Comparison of ENCODE assay signal across 14 cellular contexts in genomic region chr5:39517800-39518199, GRCh38.
A peak's percentile ranks its signal among the peaks of the same experiment; 100 is the strongest.
DNase-seq lines count a peak whose midpoint lies in the region; ATAC-seq and TF ChIP-seq lines count a peak whose summit lies in the region.
"Had no signal": no experiment of that assay in that cellular context is flagged by ENCODE, and none has a peak within 500 bp of the region (broad histone marks: within the 10 kb centered on the region; RNA-seq: fewer than 3 reads in every experiment).

No MANE protein-coding gene starts in this region.

- no peaks in the 10 kb centered on the region for H3K36me3 Mint-ChIP-seq in type B pancreatic cell

- intact Hi-C loops in mammary epithelial cell (cut with micrococcal nuclease), result no loop called here

- H3K36me3 ChIP-seq in HUES6 (ENCODE audit: control insufficient read depth, insufficient read depth, low read length) (no peaks in the 10 kb centered on the region), mammary epithelial cell (ENCODE audit: insufficient read depth, low read length) (no peaks in the 10 kb centered on the region), kidney epithelial cell (ENCODE audit: control insufficient read depth, insufficient read depth, low read length) (no peaks in the 10 kb centered on the region)
- H3K36me3 ChIP-seq: BE2C, lower lobe of right lung had no signal

- TF ChIP-seq CTCF in mammary epithelial cell (conservative IDR thresholded peaks at IDR 0.05 in 1 of 2, IDR thresholded peaks at IDR 0.05 in 1 of 2; ENCODE audit: extremely low read depth in 1 of 2, insufficient read depth in 1 of 2, low read depth in 1 of 2, low read length in 2 of 2) (no peak), kidney epithelial cell (IDR thresholded peaks at IDR 0.05; ENCODE audit: insufficient read depth, low read length, poor library complexity, severe bottlenecking) (no peak), type B pancreatic cell (conservative IDR thresholded peaks at IDR 0.05) (no peak)

- BruUV-seq in mammary epithelial cell (replicated peaks; lab: Mats Ljungman, UMichigan), result no TSS peak

- peak overlapping the region; percentile 37 for H3K4me2 ChIP-seq in mammary epithelial cell (ENCODE audit: insufficient read depth, low read depth, low read length)

- H3K9me3 Mint-ChIP-seq in type B pancreatic cell, result peaks cover 5% of the 10 kb centered on the region

- H3K4me1 ChIP-seq in HUES6 (ENCODE audit: control insufficient read depth, insufficient read depth, low read length) (peaks cover 11% of the 10 kb centered on the region), mammary epithelial cell (ENCODE audit: insufficient read depth, low read length) (peaks cover 27% of the 10 kb centered on the region)
- H3K4me1 ChIP-seq: BE2C had no signal

- H3K4me3 ChIP-seq in HUES6 (ENCODE audit: low read depth, low read length) (no peak overlapping the region), mammary epithelial cell (replicated peaks in 1 of 3; ENCODE audit: insufficient read depth in 1 of 3, low read depth in 2 of 3, low read length in 3 of 3) (no peak overlapping the region), kidney epithelial cell (ENCODE audit: low read depth, low read length) (no peak overlapping the region)
- H3K4me3 ChIP-seq: lower lobe of right lung had no signal

- H3K27me3 ChIP-seq in HUES6 (ENCODE audit: control insufficient read depth, insufficient read depth, low read length), result no peaks in the 10 kb centered on the region
- H3K27me3 ChIP-seq in mammary epithelial cell (ENCODE audit: insufficient read depth, low read length), result no peaks in the 10 kb centered on the region
- no peaks in the 10 kb centered on the region for H3K27me3 ChIP-seq in kidney epithelial cell (ENCODE audit: control insufficient read depth, insufficient read depth, low read length)
- H3K27me3 ChIP-seq: BE2C had no signal

- CTCF ChIA-PET in mammary epithelial cell (lab: Charles Lee; ENCODE audit: low non-redundant PET), result no interaction called here

- dilution Hi-C loops in mammary epithelial cell (cut with HindIII; ENCODE audit: low sequenced_read_pairs), result no loop called here

- in situ Hi-C loops in ACHN (cut with HindIII; ENCODE audit: low pct_ligation_motif_present, low pct_unique_long_range_greater_than_20kb, low sequenced_read_pairs) (no loop called here), mammary epithelial cell (cut with MboI; ENCODE audit: low sequenced_read_pairs in 2 of 2) (no loop called here)

- no peaks in the 10 kb centered on the region for H3K9me3 ChIP-seq in HUES6 (ENCODE audit: control insufficient read depth, insufficient read depth, low read depth, low read length)
- H3K9me3 ChIP-seq in mammary epithelial cell (replicated peaks; ENCODE audit: insufficient read depth, low read length), result no peaks in the 10 kb centered on the region
- H3K9me3 ChIP-seq: BE2C, lower lobe of right lung had no signal

- H3K27ac Mint-ChIP-seq in type B pancreatic cell, result no peak overlapping the region

- DNase-seq in ACHN (peak; percentile 94), mammary epithelial cell (peak; percentile 23), kidney epithelial cell (ENCODE audit: low read depth) (peak; percentile 80), NCI-H2171 (lab: John Stamatoyannopoulos, UW) (no peak), type B pancreatic cell (ENCODE audit: extremely low spot score, unreplicated experiment) (no peak), NCI-H345 treated with DMSO at 0.1 percent for 48 hours (lab: John Stamatoyannopoulos, UW; ENCODE audit: unreplicated experiment) (no peak)
- DNase-seq: activated T-cell treated with anti-CD3 and anti-CD28 coated beads, Interleukin-2, amount 50 U/mL, for 1 hour; BE2C; GF-D8; Karpas-422; lower lobe of right lung; posterior cingulate gyrus had no signal

- no peaks in the 10 kb centered on the region for H3K79me2 ChIP-seq in mammary epithelial cell (ENCODE audit: insufficient read depth, low read length)

- H3K27ac ChIP-seq in HUES6 (ENCODE audit: low read depth, low read length) (peak overlapping the region; percentile 46; the same call in 1 of the 2 replicates), mammary epithelial cell (ENCODE audit: insufficient read depth, low read depth, low read length) (no peak overlapping the region)
- H3K27ac ChIP-seq: lower lobe of right lung had no signal

- no peak overlapping the region for H2AFZ ChIP-seq in mammary epithelial cell (ENCODE audit: low read depth, low read length)

- no peak overlapping the region for H3K4me3 Mint-ChIP-seq in type B pancreatic cell

- H4K20me1 ChIP-seq in mammary epithelial cell (ENCODE audit: insufficient read depth, low read length), result no peaks in the 10 kb centered on the region

- no peak overlapping the region for H3K9ac ChIP-seq in HUES6 (ENCODE audit: low read length)
- H3K9ac ChIP-seq in mammary epithelial cell (ENCODE audit: insufficient read depth, low read length), result no peak overlapping the region

- ATAC-seq in activated CD4-positive, CD25-positive, alpha-beta regulatory T cell treated with anti-CD3 and anti-CD28 coated beads, Interleukin-2, amount 50 U/mL, for 24 hours, result no peak
- ATAC-seq: lower lobe of right lung had no signal

- peaks cover 19% of the 10 kb centered on the region for H3K4me1 Mint-ChIP-seq in type B pancreatic cell (ENCODE audit: unreplicated experiment)

- no peaks in the 10 kb centered on the region for H3K27me3 Mint-ChIP-seq in type B pancreatic cell

Comparison
In these comparisons a context has a peak if more than half of its experiments do, and no peak if none do; other contexts are left out.
1. DNase-seq: peak in ACHN (single experiment), mammary epithelial cell (single experiment) and kidney epithelial cell (single experiment); none in NCI-H2171 (single experiment), type B pancreatic cell (single experiment) and NCI-H345 treated with DMSO at 0.1 percent for 48 hours (single experiment).